Comparison of ENCODE assay signal across 19 cellular contexts in genomic region chr22:50174382-50175190, GRCh38. TPM values are rescaled to one million over a fixed set of nuclear protein-coding genes. Genes with fewer than 3 reads are reported as not detected.
DNase-seq lines count a peak whose midpoint lies in the region; ATAC-seq and TF ChIP-seq lines count a peak whose summit lies in the region.
"Had no signal": no experiment of that assay in that cellular context is flagged by ENCODE, and none has a peak within 500 bp of the region (broad histone marks: within the 10 kb centered on the region; RNA-seq: fewer than 3 reads in every experiment).

No MANE protein-coding gene starts in this region.

- H3K4me3 ChIP-seq in BE2C (ENCODE audit: low read depth, low read length): no peak overlapping the region
- H3K4me3 ChIP-seq: SJCRH30 had no signal

- TF ChIP-seq CTCF in BE2C (IDR thresholded peaks at IDR 0.05; ENCODE audit: low read depth, low read length) (no peak), neural crest cell (conservative IDR thresholded peaks at IDR 0.05) (no peak)

- H3K27me3 ChIP-seq in BE2C: peaks cover 4% of the 10 kb centered on the region; the same call in 1 of the 2 replicates

- peaks cover 19% of the 10 kb centered on the region for H3K27me3 Mint-ChIP-seq in activated T-cell treated with anti-CD3 and anti-CD28 coated beads, Interleukin-2, amount 50 U/mL, for 4 hours (ENCODE audit: low read depth)
- peaks cover 19% of the 10 kb centered on the region for H3K27me3 Mint-ChIP-seq in activated T-cell treated with anti-CD3 and anti-CD28 coated beads, Interleukin-2, amount 50 U/mL, for 72 hours (ENCODE audit: low read depth)
- peaks cover 18% of the 10 kb centered on the region for H3K27me3 Mint-ChIP-seq in neural crest cell (ENCODE audit: low read depth)

- no peak for ATAC-seq in activated T-cell treated with anti-CD3 and anti-CD28 coated beads, Interleukin-2, amount 50 U/mL, for 4 hours
- no peak for ATAC-seq in activated T-cell treated with anti-CD3 and anti-CD28 coated beads, Interleukin-2, amount 50 U/mL, for 72 hours (replicated peaks in 1 of 2)
- no peak for ATAC-seq in GM19023 (IDR thresholded peaks at IDR 0.05; ENCODE audit: unreplicated experiment)
- no peak for ATAC-seq in GM18868 (IDR thresholded peaks at IDR 0.05; ENCODE audit: unreplicated experiment)

- no peaks in the 10 kb centered on the region for H3K9me3 Mint-ChIP-seq in activated T-cell treated with anti-CD3 and anti-CD28 coated beads, Interleukin-2, amount 50 U/mL, for 4 hours
- no peaks in the 10 kb centered on the region for H3K9me3 Mint-ChIP-seq in activated T-cell treated with anti-CD3 and anti-CD28 coated beads, Interleukin-2, amount 50 U/mL, for 72 hours
- H3K9me3 Mint-ChIP-seq in neural crest cell: no peaks in the 10 kb centered on the region
- H3K9me3 Mint-ChIP-seq: CD4-positive, alpha-beta memory T cell had no signal

- H3K4me1 Mint-ChIP-seq in activated T-cell treated with anti-CD3 and anti-CD28 coated beads, Interleukin-2, amount 50 U/mL, for 4 hours (ENCODE audit: low read depth): peaks cover 1% of the 10 kb centered on the region
- no peaks in the 10 kb centered on the region for H3K4me1 Mint-ChIP-seq in activated T-cell treated with anti-CD3 and anti-CD28 coated beads, Interleukin-2, amount 50 U/mL, for 72 hours (ENCODE audit: low read depth)
- H3K4me1 Mint-ChIP-seq in neural crest cell: peaks cover under 1% of the 10 kb centered on the region

- H3K36me3 ChIP-seq in BE2C: no peaks in the 10 kb centered on the region
- H3K36me3 ChIP-seq: SJCRH30 had no signal

- DNase-seq in activated T-cell treated with anti-CD3 and anti-CD28 coated beads, Interleukin-2, amount 50 U/mL, for 4 hours: peak; percentile 1
- no peak for DNase-seq in activated T-cell treated with anti-CD3 and anti-CD28 coated beads, Interleukin-2, amount 50 U/mL, for 72 hours
- peak; percentile 9 for DNase-seq in BE2C
- DNase-seq in cerebellar cortex (ENCODE audit: low spot score): peak; percentile 87
- DNase-seq in neural crest cell (ENCODE audit: low read depth, low spot score): no peak
- no peak for DNase-seq in NCI-H2196 treated with DMSO at 0.1 percent for 48 hours (lab: John Stamatoyannopoulos, UW; ENCODE audit: unreplicated experiment)
- DNase-seq: 8988T; CD4-positive, alpha-beta memory T cell; DMS153; NCI-H1417; NCI-H187; NCI-H2107; NCI-H2227 treated with DMSO at 0.1 percent for 48 hours; NCI-H510A treated with DMSO at 0.1 percent for 48 hours; NCI-H774; RPMI8226; SJCRH30 had no signal

- no peak overlapping the region for H3K27ac Mint-ChIP-seq in activated T-cell treated with anti-CD3 and anti-CD28 coated beads, Interleukin-2, amount 50 U/mL, for 72 hours
- H3K27ac Mint-ChIP-seq in neural crest cell (ENCODE audit: unreplicated experiment): no peak overlapping the region
- H3K27ac Mint-ChIP-seq: CD4-positive, alpha-beta memory T cell had no signal

- H3K4me3 Mint-ChIP-seq in activated T-cell treated with anti-CD3 and anti-CD28 coated beads, Interleukin-2, amount 50 U/mL, for 4 hours: no peak overlapping the region
- no peak overlapping the region for H3K4me3 Mint-ChIP-seq in activated T-cell treated with anti-CD3 and anti-CD28 coated beads, Interleukin-2, amount 50 U/mL, for 72 hours
- peak overlapping the region; percentile 70 for H3K4me3 Mint-ChIP-seq in neural crest cell
- H3K4me3 Mint-ChIP-seq: CD4-positive, alpha-beta memory T cell had no signal

- no peaks in the 10 kb centered on the region; the same call in 1 of the 2 replicates for H3K9me3 ChIP-seq in BE2C
- H3K9me3 ChIP-seq: SJCRH30 had no signal

- H3K4me1 ChIP-seq in BE2C: no peaks in the 10 kb centered on the region
- H3K4me1 ChIP-seq: SJCRH30 had no signal

- no peaks in the 10 kb centered on the region for H3K36me3 Mint-ChIP-seq in activated T-cell treated with anti-CD3 and anti-CD28 coated beads, Interleukin-2, amount 50 U/mL, for 4 hours (ENCODE audit: insufficient read depth)
- peaks cover 0 to 3% of the 10 kb centered on the region in 2 donors for H3K36me3 Mint-ChIP-seq in activated T-cell treated with anti-CD3 and anti-CD28 coated beads, Interleukin-2, amount 50 U/mL, for 72 hours (ENCODE audit: insufficient read depth in 2 of 2)
- H3K36me3 Mint-ChIP-seq in neural crest cell (ENCODE audit: low read depth): no peaks in the 10 kb centered on the region
- H3K36me3 Mint-ChIP-seq: CD4-positive, alpha-beta memory T cell had no signal

RNA-seq across cellular contexts. Expression of gene PANX2, which starts 4.1 kb away (rescaled TPM):
- total RNA-seq in activated T-cell treated with anti-CD3 and anti-CD28 coated beads, Interleukin-2, amount 50 U/mL, for 4 hours: 1 to 10 TPM; 1.1 to 2.9 (median 1.4) TPM
- 1 to 10 TPM; 3.8 to 8.0 TPM for total RNA-seq in activated T-cell treated with anti-CD3 and anti-CD28 coated beads, Interleukin-2, amount 50 U/mL, for 72 hours
- 0.14 TPM for polyA plus RNA-seq in BE2C (2012; ENCODE audit: insufficient read depth, insufficient read length, low read depth)
- 2.5 and 3.0 TPM in 2 replicates for total RNA-seq in neural crest cell
- total RNA-seq: CD4-positive, alpha-beta memory T cell; SJCRH30 had no signal
- polyA plus RNA-seq: CD4-positive, alpha-beta memory T cell had no signal

RNA-seq across cellular contexts. Expression of gene TRABD, which starts 11.1 kb away (rescaled TPM):
- total RNA-seq in activated T-cell treated with anti-CD3 and anti-CD28 coated beads, Interleukin-2, amount 50 U/mL, for 4 hours: 10 to 100 TPM; 91.3 to 95.0 (median 93.4) TPM
- 100 to 1,000 TPM; 108 to 125 TPM for total RNA-seq in activated T-cell treated with anti-CD3 and anti-CD28 coated beads, Interleukin-2, amount 50 U/mL, for 72 hours
- 126 TPM for polyA plus RNA-seq in BE2C (2012; ENCODE audit: insufficient read depth, insufficient read length, low read depth)
- 45.7 and 46.9 TPM in 2 replicates for total RNA-seq in neural crest cell

RNA-seq across cellular contexts. Expression of gene SELENOO, which starts 26.2 kb away (rescaled TPM):
- 10 to 100 TPM; 24.4 to 27.9 (median 26.9) TPM for total RNA-seq in activated T-cell treated with anti-CD3 and anti-CD28 coated beads, Interleukin-2, amount 50 U/mL, for 4 hours
- total RNA-seq in activated T-cell treated with anti-CD3 and anti-CD28 coated beads, Interleukin-2, amount 50 U/mL, for 72 hours: 10 to 100 TPM; 17.6 to 19.4 TPM
- polyA plus RNA-seq in BE2C (2012; ENCODE audit: insufficient read depth, insufficient read length, low read depth): 55.3 TPM
- total RNA-seq in neural crest cell: 24.3 and 24.5 TPM in 2 replicates

Comparison
In these comparisons a context has a peak if more than half of its experiments do, and no peak if none do; other contexts are left out.
1. DNase-seq: peak in activated T-cell treated with anti-CD3 and anti-CD28 coated beads, Interleukin-2, amount 50 U/mL, for 4 hours (single experiment), BE2C (single experiment) and cerebellar cortex (single experiment); none in activated T-cell treated with anti-CD3 and anti-CD28 coated beads, Interleukin-2, amount 50 U/mL, for 72 hours (0 of 2), neural crest cell (single experiment) and NCI-H2196 treated with DMSO at 0.1 percent for 48 hours (single experiment).